Comparison of ENCODE assay signal across 12 cellular contexts in the genomic region with DNA sequence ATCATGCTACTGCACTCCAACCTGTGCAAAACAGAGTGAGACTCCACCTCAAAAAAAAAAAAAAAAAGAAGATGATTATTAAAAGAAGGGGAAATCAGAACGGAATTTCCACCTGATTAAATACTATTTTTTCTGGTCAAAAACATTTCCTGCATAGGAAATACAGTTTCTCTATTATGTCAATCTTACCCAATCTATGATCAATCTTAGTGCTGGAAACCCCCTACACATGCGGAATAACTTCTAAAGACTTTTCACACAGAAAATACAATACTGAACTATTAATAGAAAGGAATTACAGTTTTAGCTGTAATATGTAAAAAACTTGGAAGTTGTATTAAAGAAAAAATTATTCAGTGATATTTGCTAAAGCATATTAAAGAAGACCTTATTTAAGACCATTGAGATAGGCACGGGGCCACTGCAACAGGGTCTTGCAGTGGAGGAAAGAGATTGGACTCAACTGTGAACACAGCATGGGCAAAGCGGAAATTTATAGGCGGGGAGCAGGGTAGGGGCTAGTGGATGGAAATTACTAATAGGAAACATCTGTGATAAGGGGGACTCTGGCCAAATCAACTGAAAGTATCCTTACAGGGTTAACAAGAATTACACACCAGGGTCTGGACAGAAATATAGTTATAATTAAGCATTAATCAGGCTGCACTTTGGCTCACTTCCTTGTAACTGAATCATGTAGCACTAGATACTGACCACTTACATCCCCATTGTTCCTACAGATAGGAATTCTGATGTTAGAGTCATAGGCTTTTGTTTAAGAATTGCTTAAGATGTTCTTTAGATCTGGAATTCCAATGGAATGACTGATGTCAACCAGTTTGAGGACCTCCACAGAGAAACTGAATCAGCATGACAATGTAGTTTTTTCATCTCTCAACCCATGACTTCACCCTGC.
DNase-seq lines count a peak whose midpoint lies in the region; ATAC-seq, FAIRE-seq and TF ChIP-seq lines count a peak whose summit lies in the region.
"Had no signal": no experiment of that assay in that cellular context is flagged by ENCODE, and none has a peak within 500 bp of the region (broad histone marks: within the 10 kb centered on the region; RNA-seq: fewer than 3 reads in every experiment).

No MANE protein-coding gene starts in this region.

- H3K4me2 ChIP-seq in PC-9, result peak overlapping the region; percentile 29
- peak overlapping the region; percentile 87 for H3K4me2 ChIP-seq in endothelial cell of umbilical vein (ENCODE audit: insufficient read depth, low read length)

- FAIRE-seq in endothelial cell of umbilical vein (lab: Jason Lieb, UNC), result peak; percentile 83

- CTCF ChIA-PET in PC-9 (lab: Charles Lee) (no interaction called here), endothelial cell of umbilical vein (lab: Charles Lee) (interaction anchor here (1.6 to 4.2 kb wide), 3 partner anchors 16 to 88 kb away, joined by 4 to 26 read pairs (median 6); no protein-coding TSS in a partner anchor)

- H3K9me3 ChIP-seq in PC-9 (ENCODE audit: insufficient read depth, low read depth), result peaks cover 9% of the 10 kb centered on the region; the same call in 1 of the 2 replicates
- H3K9me3 ChIP-seq in endothelial cell of umbilical vein (replicated peaks; ENCODE audit: control insufficient read depth, insufficient read depth, low read length), result no peaks in the 10 kb centered on the region
- no peaks in the 10 kb centered on the region for H3K9me3 ChIP-seq in neuron (ENCODE audit: low read length)
- H3K9me3 ChIP-seq: suprapubic skin had no signal

- POLR2A ChIA-PET in PC-9 (lab: Charles Lee; ENCODE audit: unreplicated experiment), result no interaction called here
- POLR2A ChIA-PET in endothelial cell of umbilical vein (lab: Charles Lee), result interaction anchor here (0.8 to 1.5 kb wide), 2 partner anchors 93 to 138 kb away, joined by 3 to 6 read pairs; no protein-coding TSS in a partner anchor

- H3K9me2 ChIP-seq in PC-9 (ENCODE audit: insufficient read depth), result no peaks in the 10 kb centered on the region

- H3K36me3 ChIP-seq in PC-9 (ENCODE audit: low read depth) (no peaks in the 10 kb centered on the region; the same call in 1 of the 2 replicates), endothelial cell of umbilical vein (ENCODE audit: control insufficient read depth in 2 of 2, extremely low read depth in 1 of 2, insufficient read depth in 2 of 2, low read length in 2 of 2) (no peaks in the 10 kb centered on the region), neuron (ENCODE audit: insufficient read depth, low read length) (no peaks in the 10 kb centered on the region)
- H3K36me3 ChIP-seq: suprapubic skin had no signal

- no peaks in the 10 kb centered on the region for H3K9me1 ChIP-seq in endothelial cell of umbilical vein (replicated peaks; ENCODE audit: control insufficient read depth, extremely low read depth, insufficient read depth, low read length)

- peak; percentile 91 for TF ChIP-seq POLR2A in endothelial cell of umbilical vein (IDR thresholded peaks at IDR 0.05; ENCODE audit: low read depth, low read length)

- peak overlapping the region; percentile 90 for H3K9ac ChIP-seq in endothelial cell of umbilical vein (replicated peaks; ENCODE audit: extremely low read depth, insufficient read depth, low read length)

- H2AFZ ChIP-seq in PC-9 (peak overlapping the region; percentile 52; the same call in 1 of the 2 replicates), endothelial cell of umbilical vein (ENCODE audit: low read depth, low read length) (no peak overlapping the region), neuron (ENCODE audit: low read depth, low read length) (peak overlapping the region; percentile 3)

- H3K4me3 ChIP-seq in GM12875 (ENCODE audit: low read depth, low read length), result peak overlapping the region; percentile 13
- 0 out of 2 replicates have a peak overlapping the region, but pooled peaks have one; percentile 2 for H3K4me3 ChIP-seq in PC-9
- H3K4me3 ChIP-seq in endothelial cell of umbilical vein (replicated peaks in 1 of 3; ENCODE audit: insufficient read depth in 1 of 3, low read depth in 1 of 3, low read length in 3 of 3), result peak overlapping the region in 1 of 3 experiments; percentile 28
- H3K4me3 ChIP-seq in neuron (ENCODE audit: low read length), result no peak overlapping the region
- H3K4me3 ChIP-seq: suprapubic skin had no signal

- BruUV-seq in PC-9 (replicated peaks; lab: Mats Ljungman, UMichigan), result TSS peak; percentile 96
- BruUV-seq in endothelial cell of umbilical vein (replicated peaks; lab: Mats Ljungman, UMichigan), result TSS peak; percentile 97

- dilution Hi-C loops in endothelial cell of umbilical vein (cut with MboI; ENCODE audit: extremely low pct_ligation_motif_present, low sequenced_read_pairs), result no loop called here

- H3F3A ChIP-seq in PC-9 (ENCODE audit: insufficient read depth, low read depth), result peaks cover 33% of the 10 kb centered on the region

- DNase-seq in PC-9 (peak; percentile 25 to 99), endothelial cell of umbilical vein (ENCODE audit: low read depth, low spot score) (peak; percentile 99), SIG-M5 (lab: John Stamatoyannopoulos, UW) (no peak)
- DNase-seq in activated naive CD4-positive, alpha-beta T cell treated with anti-CD3 and anti-CD28 coated beads, Interleukin-2, amount 50 U/mL, for 16 hours, result no peak
- DNase-seq: activated T-cell treated with anti-CD3 and anti-CD28 coated beads, Interleukin-2, amount 50 U/mL, for 4 hours; NCI-H2081 treated with DMSO at 0.1 percent for 48 hours; T-helper 9 cell had no signal

- ATAC-seq in GM21529 (IDR thresholded peaks at IDR 0.05; ENCODE audit: unreplicated experiment) (no peak), HG03095 (IDR thresholded peaks at IDR 0.05; ENCODE audit: unreplicated experiment) (no peak)
- ATAC-seq: activated T-cell treated with anti-CD3 and anti-CD28 coated beads, Interleukin-2, amount 50 U/mL, for 4 hours had no signal

- TF ChIP-seq CTCF in GM12875 (IDR thresholded peaks at IDR 0.05; ENCODE audit: borderline replicate concordance, insufficient read depth, low read depth, low read length) (no peak), PC-9 (conservative IDR thresholded peaks at IDR 0.05) (no peak), endothelial cell of umbilical vein (IDR thresholded peaks at IDR 0.05; ENCODE audit: extremely low read depth in 1 of 2, insufficient read depth in 1 of 2, low read depth in 1 of 2, low read length in 2 of 2) (no peak)

- H4K20me1 ChIP-seq in PC-9 (ENCODE audit: insufficient read depth) (no peaks in the 10 kb centered on the region), endothelial cell of umbilical vein (replicated peaks; ENCODE audit: control insufficient read depth, extremely low read depth, insufficient read depth, low read length) (no peaks in the 10 kb centered on the region)

- intact Hi-C loops in PC-9 (cut with micrococcal nuclease; ENCODE audit: unreplicated experiment), result loop anchor here (1.0 kb wide), 2 partner anchors 100 to 298 kb away; no protein-coding TSS in a partner anchor
- intact Hi-C loops in endothelial cell of umbilical vein (cut with micrococcal nuclease), result loop anchor here (1.0 to 10.0 kb wide), 17 partner anchors 8 to 1713 kb away; a partner anchor contains a TSS

- H3K27ac ChIP-seq in PC-9, result peak overlapping the region; percentile 98
- H3K27ac ChIP-seq in endothelial cell of umbilical vein (ENCODE audit: insufficient read depth, low read depth, low read length), result peak overlapping the region; percentile 100
- H3K27ac ChIP-seq: suprapubic skin had no signal

- H3K27me3 ChIP-seq in PC-9 (ENCODE audit: insufficient read depth, low read depth) (no peaks in the 10 kb centered on the region), endothelial cell of umbilical vein (ENCODE audit: control insufficient read depth in 2 of 2, insufficient read depth in 2 of 2, low read length in 2 of 2) (no peaks in the 10 kb centered on the region), neuron (ENCODE audit: insufficient read depth, low read length) (no peaks in the 10 kb centered on the region)
- H3K27me3 ChIP-seq: suprapubic skin had no signal

- H3K79me2 ChIP-seq in PC-9 (ENCODE audit: low read depth), result no peaks in the 10 kb centered on the region
- H3K79me2 ChIP-seq in endothelial cell of umbilical vein (ENCODE audit: control insufficient read depth, insufficient read depth, low read length), result no peaks in the 10 kb centered on the region

- H3K4me1 ChIP-seq in PC-9 (replicated peaks; ENCODE audit: insufficient read depth), result peaks cover 44% of the 10 kb centered on the region
- peaks cover 32% of the 10 kb centered on the region for H3K4me1 ChIP-seq in endothelial cell of umbilical vein (ENCODE audit: control insufficient read depth, extremely low read depth, insufficient read depth, low read length)
- peaks cover 24% of the 10 kb centered on the region for H3K4me1 ChIP-seq in neuron (ENCODE audit: insufficient read depth, low read length)
- H3K4me1 ChIP-seq: suprapubic skin had no signal

TF ChIP-seq in endothelial cell of umbilical vein, 7 proteins besides CTCF, POLR2A, EP300 and RAD21:
- TF ChIP-seq JUN (IDR thresholded peaks at IDR 0.05; ENCODE audit: borderline replicate concordance, insufficient read depth, insufficient read length, low read depth), result peak; percentile 91
- peak; percentile 87 for TF ChIP-seq FOS (IDR thresholded peaks at IDR 0.05; ENCODE audit: borderline replicate concordance, insufficient read depth, low read length)
- TF ChIP-seq GATA2 (IDR thresholded peaks at IDR 0.05; ENCODE audit: insufficient read depth, insufficient read length, low read depth, low read length), result peak; percentile 91
- no peak for TF ChIP-seq MYC (IDR thresholded peaks at IDR 0.05; ENCODE audit: low read depth, low read length)
- TF ChIP-seq, protein P1, sequence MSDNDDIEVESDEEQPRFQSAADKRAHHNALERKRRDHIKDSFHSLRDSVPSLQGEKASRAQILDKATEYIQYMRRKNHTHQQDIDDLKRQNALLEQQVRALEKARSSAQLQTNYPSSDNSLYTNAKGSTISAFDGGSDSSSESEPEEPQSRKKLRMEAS (IDR thresholded peaks at IDR 0.05; ENCODE audit: insufficient read depth, insufficient read length), result no peak
- peak; percentile 97 for TF ChIP-seq POLR2AphosphoS5 (IDR thresholded peaks at IDR 0.05; ENCODE audit: insufficient read depth, low read depth, low read length)
- no peak for TF ChIP-seq EZH2 (IDR thresholded peaks at IDR 0.05; ENCODE audit: borderline replicate concordance, low read depth, low read length, severe bottlenecking)
TF ChIP-seq in endothelial cell of umbilical vein: peak in this region for 4.

Comparison
In these comparisons a context has a peak if more than half of its experiments do, and no peak if none do; other contexts are left out.
1. DNase-seq: peak in PC-9 (2 of 2) and endothelial cell of umbilical vein (single experiment); none in SIG-M5 (single experiment) and activated naive CD4-positive, alpha-beta T cell treated with anti-CD3 and anti-CD28 coated beads, Interleukin-2, amount 50 U/mL, for 16 hours (single experiment).